ENCODE assay signal across 2 cellular contexts in genomic region chr15:78944202-78944625, GRCh38.
TF ChIP-seq lines count a peak whose summit lies in the region.

No MANE protein-coding gene starts in this region.

TF ChIP-seq in H1, 55 proteins besides CTCF, POLR2A, EP300 and RAD21:
- TF ChIP-seq CEBPB (IDR thresholded peaks at IDR 0.05; ENCODE audit: low read depth, low read length), result no peak
- TF ChIP-seq RNF2 (IDR thresholded peaks at IDR 0.05; ENCODE audit: borderline replicate concordance, low read depth, low read length, missing control alignments, poor library complexity, severe bottlenecking), result peak; percentile 18
- no peak for TF ChIP-seq RBBP5 (IDR thresholded peaks at IDR 0.05; ENCODE audit: borderline replicate concordance, low read depth, low read length)
- TF ChIP-seq SIN3A (conservative IDR thresholded peaks at IDR 0.05 in 1 of 2, IDR thresholded peaks at IDR 0.05 in 1 of 2; ENCODE audit: low read depth in 1 of 2, low read length in 2 of 2), result no peak

TF ChIP-seq in neural cell, 6 proteins besides CTCF, POLR2A, EP300 and RAD21:
- TF ChIP-seq MXI1 (conservative IDR thresholded peaks at IDR 0.05; ENCODE audit: poor library complexity, severe bottlenecking) (no peak), EZH2 (IDR thresholded peaks at IDR 0.05; ENCODE audit: borderline replicate concordance, insufficient read depth, low read length, poor library complexity, severe bottlenecking) (no peak), TAF1 (IDR thresholded peaks at IDR 0.05; ENCODE audit: low read depth) (no peak), REST (IDR thresholded peaks at IDR 0.05; ENCODE audit: borderline replicate concordance) (no peak), SMC3 (conservative IDR thresholded peaks at IDR 0.05; ENCODE audit: poor library complexity) (no peak), POLR2AphosphoS5 (IDR thresholded peaks at IDR 0.05) (no peak)
